20 cellular contexts compared by ENCODE assay signal in genomic region chr7:4247106-4247876, GRCh38.
"Had no signal": no experiment of that assay in that cellular context is flagged by ENCODE, and none has a peak within 500 bp of the region (broad histone marks: within the 10 kb centered on the region; RNA-seq: fewer than 3 reads in every experiment).

No MANE protein-coding gene starts in this region.

- DNase-seq: activated CD4-positive, alpha-beta T cell treated with anti-CD3 and anti-CD28 coated beads, Interleukin-2, amount 10 ng/mL, durations not matched to agents 7 days and 5 days; activated CD8-positive, alpha-beta T cell treated with anti-CD3 and anti-CD28 coated beads, Interleukin-2, amount 10 ng/mL, durations not matched to agents 7 days and 5 days; activated naive CD4-positive, alpha-beta T cell treated with anti-CD3 and anti-CD28 coated beads, Interleukin-2, amount 50 U/mL, for 16 hours; activated T-cell treated with anti-CD3 and anti-CD28 coated beads, Interleukin-2, amount 50 U/mL, for 4 hours; brain microvascular endothelial cell; foreskin keratinocyte; glutamatergic neuron; midbrain; psoas muscle; stimulated activated CD4-positive, alpha-beta T cell treated with anti-CD3 and anti-CD28 coated beads, Interleukin-4, amount 100 ng/mL, for 24 hours; testis had no signal

- H3K27ac Mint-ChIP-seq: activated CD4-positive, alpha-beta T cell treated with anti-CD3 and anti-CD28 coated beads, Interleukin-2, amount 10 ng/mL, durations not matched to agents 7 days and 5 days; activated CD8-positive, alpha-beta T cell treated with anti-CD3 and anti-CD28 coated beads, Interleukin-2, amount 10 ng/mL, durations not matched to agents 7 days and 5 days; stimulated activated effector memory CD8-positive, alpha-beta T cell treated with anti-CD3 and anti-CD28 coated beads, Interleukin-12 subunit alpha, Interleukin-12 subunit beta, amount 100 ng/mL, for 72 hours; T-helper 1 cell treated with Interleukin-12 subunit alpha and Interleukin-12 subunit beta and Interleukin-4 antibody, amounts not matched to agents 30 μg/mL and 1 μg/mL, for 36 hours; type B pancreatic cell had no signal

- H3K9me3 Mint-ChIP-seq: type B pancreatic cell had no signal

- H3K4me3 ChIP-seq: coronary artery, psoas muscle, right lobe of liver, smooth muscle cell, testis had no signal

- H3K4me2 ChIP-seq: smooth muscle cell had no signal

- H3K36me3 ChIP-seq: brain microvascular endothelial cell, right lobe of liver had no signal

- H3K36me3 Mint-ChIP-seq: stimulated activated effector memory CD8-positive, alpha-beta T cell treated with anti-CD3 and anti-CD28 coated beads, Interleukin-12 subunit alpha, Interleukin-12 subunit beta, amount 100 ng/mL, for 72 hours had no signal

- ATAC-seq: activated CD8-positive, alpha-beta T cell treated with anti-CD3 and anti-CD28 coated beads, Interleukin-2, amount 10 ng/mL, durations not matched to agents 7 days and 5 days; activated T-cell treated with anti-CD3 and anti-CD28 coated beads, Interleukin-2, amount 50 U/mL, for 4 hours; foreskin keratinocyte; left lobe of liver; psoas muscle; right lobe of liver; stimulated activated effector memory CD8-positive, alpha-beta T cell treated with anti-CD3 and anti-CD28 coated beads, Interleukin-12 subunit alpha, Interleukin-12 subunit beta, amount 100 ng/mL, for 72 hours had no signal

- H3K4me3 Mint-ChIP-seq: activated CD4-positive, alpha-beta T cell treated with anti-CD3 and anti-CD28 coated beads, Interleukin-2, amount 10 ng/mL, durations not matched to agents 7 days and 5 days; activated CD8-positive, alpha-beta T cell treated with anti-CD3 and anti-CD28 coated beads, Interleukin-2, amount 10 ng/mL, durations not matched to agents 7 days and 5 days; activated T-cell treated with anti-CD3 and anti-CD28 coated beads, Interleukin-2, amount 50 U/mL, for 4 hours; central memory CD8-positive, alpha-beta T cell; neural crest cell; stimulated activated effector memory CD8-positive, alpha-beta T cell treated with anti-CD3 and anti-CD28 coated beads, Interleukin-12 subunit alpha, Interleukin-12 subunit beta, amount 100 ng/mL, for 72 hours; T-helper 1 cell treated with Interleukin-12 subunit alpha and Interleukin-12 subunit beta and Interleukin-4 antibody, amounts not matched to agents 30 μg/mL and 1 μg/mL, for 36 hours; type B pancreatic cell had no signal

- H3K27me3 Mint-ChIP-seq: activated CD4-positive, alpha-beta T cell treated with anti-CD3 and anti-CD28 coated beads, Interleukin-2, amount 10 ng/mL, durations not matched to agents 7 days and 5 days; central memory CD8-positive, alpha-beta T cell; type B pancreatic cell had no signal

- H3K4me1 ChIP-seq: foreskin keratinocyte, psoas muscle, right lobe of liver, testis had no signal

- H3K27me3 ChIP-seq: brain microvascular endothelial cell, foreskin keratinocyte, right lobe of liver, testis had no signal

- H3K9me3 ChIP-seq: psoas muscle, right lobe of liver, testis had no signal

- H3K27ac ChIP-seq: brain microvascular endothelial cell, coronary artery, foreskin keratinocyte, psoas muscle, right lobe of liver, testis had no signal

- H3K4me1 Mint-ChIP-seq: activated CD4-positive, alpha-beta T cell treated with anti-CD3 and anti-CD28 coated beads, Interleukin-2, amount 10 ng/mL, durations not matched to agents 7 days and 5 days; central memory CD8-positive, alpha-beta T cell; stimulated activated effector memory CD8-positive, alpha-beta T cell treated with anti-CD3 and anti-CD28 coated beads, Interleukin-12 subunit alpha, Interleukin-12 subunit beta, amount 100 ng/mL, for 72 hours had no signal
